ENCODE assay signal across 32 cellular contexts in genomic region chr4:156733582-156733981, GRCh38.
"Had no signal": no experiment of that assay in that cellular context is flagged by ENCODE, and none has a peak within 500 bp of the region (broad histone marks: within the 10 kb centered on the region; RNA-seq: fewer than 3 reads in every experiment).

No MANE protein-coding gene starts in this region.

- DNase-seq: activated effector memory CD4-positive, alpha-beta T cell treated with anti-CD3 and anti-CD28 coated beads, Interleukin-2, amount 50 U/mL, for 16 hours; activated effector memory CD4-positive, alpha-beta T cell treated with Interleukin-2 at 50 U/mL for 16 hours; activated gamma-delta T cell; activated gamma-delta T cell treated with Interleukin-2 at 50 U/mL for 16 hours; activated naive CD4-positive, alpha-beta T cell; activated naive CD4-positive, alpha-beta T cell treated with anti-CD3 and anti-CD28 coated beads for 36 hours; activated naive CD4-positive, alpha-beta T cell treated with anti-CD3 and anti-CD28 coated beads, Interleukin-2, amount 10 ng/mL, durations not matched to agents 7 days and 5 days; activated naive CD4-positive, alpha-beta T cell treated with anti-CD3 and anti-CD28 coated beads, Interleukin-2, amount 50 U/mL, for 16 hours; activated naive CD4-positive, alpha-beta T cell treated with Interleukin-2 at 50 U/mL for 16 hours; activated naive CD8-positive, alpha-beta T cell treated with anti-CD3 and anti-CD28 coated beads for 36 hours; activated naive CD8-positive, alpha-beta T cell treated with anti-CD3 and anti-CD28 coated beads, Interleukin-2, amount 10 ng/mL, durations not matched to agents 7 days and 5 days; activated naive CD8-positive, alpha-beta T cell treated with anti-CD3 and anti-CD28 coated beads, Interleukin-2, amount 50 U/mL, for 24 hours; activated T-cell treated with anti-CD3 and anti-CD28 coated beads, Interleukin-2, amount 50 U/mL, for 1 hour; activated T-cell treated with anti-CD3 and anti-CD28 coated beads, Interleukin-2, amount 50 U/mL, for 24 hours; activated T-cell treated with anti-CD3 and anti-CD28 coated beads, Interleukin-2, amount 50 U/mL, for 4 hours; activated T-cell treated with anti-CD3 and anti-CD28 coated beads, Interleukin-2, amount 50 U/mL, for 48 hours; activated T-cell treated with anti-CD3 and anti-CD28 coated beads, Interleukin-2, amount 50 U/mL, for 72 hours; adrenal gland; amniotic stem cell; amygdala; anterior cingulate cortex; aorta; body of pancreas; brain microvascular endothelial cell; caudate nucleus; central memory CD4-positive, alpha-beta T cell; cerebellar nuclear complex had no signal

- H3K27me3 ChIP-seq: adrenal gland, ascending aorta, body of pancreas, brain microvascular endothelial cell, breast epithelium, cardiac muscle cell had no signal

- H3K27ac ChIP-seq: adrenal gland, ascending aorta, body of pancreas, brain microvascular endothelial cell, breast epithelium, cardiac muscle cell had no signal

- ATAC-seq: activated naive CD4-positive, alpha-beta T cell treated with anti-CD3 and anti-CD28 coated beads, Interleukin-2, amount 50 U/mL, for 72 hours; activated naive CD8-positive, alpha-beta T cell treated with anti-CD3 and anti-CD28 coated beads, Interleukin-2, amount 50 U/mL, for 24 hours; activated T-cell treated with anti-CD3 and anti-CD28 coated beads, Interleukin-2, amount 50 U/mL, for 4 hours; activated T-cell treated with anti-CD3 and anti-CD28 coated beads, Interleukin-2, amount 50 U/mL, for 72 hours; activated T-helper 17 cell treated with anti-CD3 and anti-CD28 coated beads, Interleukin-2, amount 50 U/mL, for 72 hours; body of pancreas had no signal

- H3K36me3 ChIP-seq: adrenal gland, ascending aorta, brain microvascular endothelial cell, cardiac muscle cell had no signal

- H3K4me1 ChIP-seq: adrenal gland, ascending aorta, body of pancreas, breast epithelium had no signal

- H3K4me3 ChIP-seq: adrenal gland, ascending aorta, body of pancreas, breast epithelium, cardiac muscle cell had no signal
